Comparison of ENCODE assay signal across 8 cellular contexts in the genomic region with DNA sequence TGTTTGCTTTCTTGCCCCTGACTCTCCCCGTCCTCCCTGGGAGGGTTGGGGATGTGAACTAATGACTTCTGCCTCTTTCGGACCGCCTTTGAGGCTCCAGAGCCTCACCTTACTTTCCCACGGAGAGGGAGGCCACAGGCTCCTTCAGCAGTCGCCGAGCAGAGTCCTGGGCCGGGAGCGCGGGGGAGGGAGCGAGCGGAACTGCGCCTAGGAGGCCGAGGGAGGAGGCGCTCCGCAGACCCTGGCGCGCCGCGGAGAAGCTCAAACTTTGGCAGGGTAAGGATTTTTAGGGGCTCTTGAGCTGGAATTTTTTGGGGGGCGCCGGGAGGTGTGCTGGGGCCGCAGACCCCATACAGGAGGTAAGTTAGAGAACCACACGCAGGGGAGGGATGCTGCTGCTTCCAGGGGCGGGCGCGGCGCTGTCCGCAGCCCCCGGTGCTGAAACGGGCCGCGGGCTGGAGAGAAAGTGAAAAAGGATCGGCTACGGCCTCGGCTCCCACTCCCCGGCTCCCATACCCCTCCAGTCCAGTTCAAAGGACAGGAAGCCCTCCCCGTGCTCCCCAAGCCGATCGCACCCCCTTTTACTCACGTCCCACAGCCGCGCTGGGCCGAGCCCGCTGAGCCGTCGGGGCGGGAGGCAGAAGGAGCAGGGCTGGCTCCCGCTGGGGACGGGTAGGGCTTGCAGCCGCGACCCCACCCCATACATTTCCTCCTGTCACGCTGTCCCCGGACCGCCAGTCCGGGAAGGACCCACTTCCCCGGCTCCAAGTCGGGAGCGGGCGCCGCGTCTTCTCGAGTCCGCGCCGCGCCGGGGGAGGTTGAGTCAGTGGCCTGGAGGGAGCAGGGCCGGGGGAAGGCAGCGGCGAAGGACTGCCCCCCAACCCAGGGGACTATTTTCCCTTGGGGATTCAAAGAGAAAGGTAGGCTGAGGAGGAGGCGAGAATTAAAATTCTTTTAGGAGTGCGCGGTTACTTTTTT. TPM values are rescaled to one million over a fixed set of nuclear protein-coding genes. Genes with fewer than 3 reads are reported as not detected.
DNase-seq lines count a peak whose midpoint lies in the region; ATAC-seq and TF ChIP-seq lines count a peak whose summit lies in the region.

A gene (plus strand): TSS at position 198 of the 978 bp plus-strand sequence. CDS start 23,520 bp downstream, outside the sequence.

- POLR2A ChIA-PET in activated CD4-positive, alpha-beta memory T cell treated with anti-CD3 and anti-CD28 coated beads, Interleukin-2, amount 10 ng/mL, durations not matched to agents 7 days and 5 days (lab: Charles Lee): no interaction called here

- DNase-seq in GM20000 (ENCODE audit: low spot score): peak; percentile 45
- peak; percentile 24 for DNase-seq in activated CD4-positive, alpha-beta memory T cell treated with anti-CD3 and anti-CD28 coated beads, Interleukin-2, amount 10 ng/mL, durations not matched to agents 7 days and 5 days
- DNase-seq in glutamatergic neuron: peak; percentile 70
- peak; percentile 64 for DNase-seq in progenitor cell of endocrine pancreas (ENCODE audit: low spot score, unreplicated experiment)
- no peak for DNase-seq in HCEC 1CT
- no peak for DNase-seq in SIG-M5 (lab: John Stamatoyannopoulos, UW)

- H3K27ac Mint-ChIP-seq in activated CD4-positive, alpha-beta memory T cell treated with anti-CD3 and anti-CD28 coated beads, Interleukin-2, amount 10 ng/mL, durations not matched to agents 7 days and 5 days: no peak within 1 kb of the TSS
- H3K27ac Mint-ChIP-seq in glutamatergic neuron (ENCODE audit: unreplicated experiment) (peak within 1 kb of the TSS; percentile 83), progenitor cell of endocrine pancreas (peak within 1 kb of the TSS; percentile 30)

- no peak for TF ChIP-seq CTCF in GM20000 (IDR thresholded peaks at IDR 0.05; ENCODE audit: extremely low read depth, missing control alignments)
- TF ChIP-seq CTCF in glutamatergic neuron (IDR thresholded peaks at IDR 0.05; ENCODE audit: partially characterized antibody, unreplicated experiment): peak; percentile 35
- peak; percentile 18 for TF ChIP-seq CTCF in progenitor cell of endocrine pancreas (IDR thresholded peaks at IDR 0.05; ENCODE audit: unreplicated experiment)

- peaks cover 6% of the 10 kb centered on the region for H3K36me3 Mint-ChIP-seq in activated CD4-positive, alpha-beta memory T cell treated with anti-CD3 and anti-CD28 coated beads, Interleukin-2, amount 10 ng/mL, durations not matched to agents 7 days and 5 days (ENCODE audit: low read depth)
- H3K36me3 Mint-ChIP-seq in glutamatergic neuron (ENCODE audit: unreplicated experiment): peaks cover 8% of the 10 kb centered on the region
- no peaks in the 10 kb centered on the region for H3K36me3 Mint-ChIP-seq in progenitor cell of endocrine pancreas (ENCODE audit: insufficient read depth)

- ATAC-seq in HG03460 (IDR thresholded peaks at IDR 0.05; ENCODE audit: unreplicated experiment) (no peak), GM18858 (IDR thresholded peaks at IDR 0.05; ENCODE audit: unreplicated experiment) (no peak)

- H3K27me3 Mint-ChIP-seq in activated CD4-positive, alpha-beta memory T cell treated with anti-CD3 and anti-CD28 coated beads, Interleukin-2, amount 10 ng/mL, durations not matched to agents 7 days and 5 days: peaks cover 71% of the 10 kb centered on the region
- peaks cover 16% of the 10 kb centered on the region for H3K27me3 Mint-ChIP-seq in glutamatergic neuron (ENCODE audit: unreplicated experiment)
- H3K27me3 Mint-ChIP-seq in progenitor cell of endocrine pancreas: peaks cover 80% of the 10 kb centered on the region

- H3K4me1 Mint-ChIP-seq in activated CD4-positive, alpha-beta memory T cell treated with anti-CD3 and anti-CD28 coated beads, Interleukin-2, amount 10 ng/mL, durations not matched to agents 7 days and 5 days: peaks cover 5% of the 10 kb centered on the region
- H3K4me1 Mint-ChIP-seq in glutamatergic neuron (ENCODE audit: low read depth, unreplicated experiment) (peaks cover 46% of the 10 kb centered on the region), progenitor cell of endocrine pancreas (ENCODE audit: low read depth) (peaks cover 5% of the 10 kb centered on the region)

- no peaks in the 10 kb centered on the region for H3K9me3 Mint-ChIP-seq in activated CD4-positive, alpha-beta memory T cell treated with anti-CD3 and anti-CD28 coated beads, Interleukin-2, amount 10 ng/mL, durations not matched to agents 7 days and 5 days
- H3K9me3 Mint-ChIP-seq in glutamatergic neuron (ENCODE audit: unreplicated experiment): peaks cover 26% of the 10 kb centered on the region
- no peaks in the 10 kb centered on the region for H3K9me3 Mint-ChIP-seq in progenitor cell of endocrine pancreas (ENCODE audit: low read depth)

- no peak within 1 kb of the TSS for H3K4me3 Mint-ChIP-seq in activated CD4-positive, alpha-beta memory T cell treated with anti-CD3 and anti-CD28 coated beads, Interleukin-2, amount 10 ng/mL, durations not matched to agents 7 days and 5 days
- H3K4me3 Mint-ChIP-seq in glutamatergic neuron (ENCODE audit: unreplicated experiment) (peak within 1 kb of the TSS; percentile 89), progenitor cell of endocrine pancreas (ENCODE audit: low read depth) (peak within 1 kb of the TSS; percentile 67)

- CTCF ChIA-PET in activated CD4-positive, alpha-beta memory T cell treated with anti-CD3 and anti-CD28 coated beads, Interleukin-2, amount 10 ng/mL, durations not matched to agents 7 days and 5 days (lab: Charles Lee): no interaction called here

RNA-seq across cellular contexts. Expression of the gene that starts here (rescaled TPM):
- not detected for total RNA-seq in activated CD4-positive, alpha-beta memory T cell treated with anti-CD3 and anti-CD28 coated beads, Interleukin-2, amount 10 ng/mL, durations not matched to agents 7 days and 5 days
- 7.6 TPM for total RNA-seq in glutamatergic neuron (ENCODE audit: unreplicated experiment)
- total RNA-seq in progenitor cell of endocrine pancreas: 5.3 and 5.5 TPM in 2 replicates

Comparison
In these comparisons a context has a peak if more than half of its experiments do, and no peak if none do; other contexts are left out.
1. Peak in DNase-seq in activated CD4-positive, alpha-beta memory T cell treated with anti-CD3 and anti-CD28 coated beads, Interleukin-2, amount 10 ng/mL, durations not matched to agents 7 days and 5 days; RNA of the gene not detected or under 1 TPM.
2. DNase-seq: peak in GM20000 (single experiment), glutamatergic neuron (single experiment) and progenitor cell of endocrine pancreas (single experiment); none in HCEC 1CT (single experiment) and SIG-M5 (single experiment).